14 cellular contexts compared by ENCODE assay signal in genomic region chr17:7882068-7882467, GRCh38. TPM values are rescaled to one million over a fixed set of nuclear protein-coding genes. Genes with fewer than 3 reads are reported as not detected.
DNase-seq lines count a peak whose midpoint lies in the region; ATAC-seq and TF ChIP-seq lines count a peak whose summit lies in the region.
"Had no signal": no experiment of that assay in that cellular context is flagged by ENCODE, and none has a peak within 500 bp of the region (broad histone marks: within the 10 kb centered on the region; RNA-seq: fewer than 3 reads in every experiment).

No MANE protein-coding gene starts in this region.

- H3K4me3 ChIP-seq in Karpas-422 (ENCODE audit: low read length): peak overlapping the region; percentile 61
- H3K4me3 ChIP-seq in SU-DHL-6 (ENCODE audit: insufficient read depth, low read length, poor library complexity, severe bottlenecking): peak overlapping the region; percentile 32
- no peak overlapping the region for H3K4me3 ChIP-seq in stomach smooth muscle (ENCODE audit: low read length in 2 of 2)
- no peak overlapping the region for H3K4me3 ChIP-seq in effector memory CD4-positive, alpha-beta T cell (ENCODE audit: insufficient read depth, low read depth, low read length, poor library complexity, severe bottlenecking)
- H3K4me3 ChIP-seq: GM23248, upper lobe of right lung had no signal

- H4K20me1 ChIP-seq in Karpas-422 (ENCODE audit: insufficient read depth, low read depth, low read length) (peaks cover 10% of the 10 kb centered on the region; the same call in 1 of the 2 replicates), SU-DHL-6 (ENCODE audit: low read depth, low read length) (no peaks in the 10 kb centered on the region)

- H3K27ac ChIP-seq in Karpas-422 (ENCODE audit: low read length) (peak overlapping the region; percentile 99), SU-DHL-6 (ENCODE audit: low read depth, low read length) (peak overlapping the region; percentile 85), stomach smooth muscle (ENCODE audit: low read length) (peak overlapping the region; percentile 31)
- no peak overlapping the region for H3K27ac ChIP-seq in effector memory CD4-positive, alpha-beta T cell (ENCODE audit: insufficient read depth, low read length, poor library complexity, severe bottlenecking)
- H3K27ac ChIP-seq: GM23248, upper lobe of right lung had no signal

- H3K4me1 ChIP-seq in Karpas-422 (ENCODE audit: low read length): peaks cover 65% of the 10 kb centered on the region
- peaks cover 16% of the 10 kb centered on the region for H3K4me1 ChIP-seq in stomach smooth muscle (ENCODE audit: control insufficient read depth, insufficient read depth, low read length)
- H3K4me1 ChIP-seq in effector memory CD4-positive, alpha-beta T cell (ENCODE audit: control insufficient read depth, insufficient read depth, low read length, poor library complexity, severe bottlenecking): peaks cover 7% of the 10 kb centered on the region

- H3K9ac ChIP-seq in Karpas-422 (ENCODE audit: low read length): peak overlapping the region; percentile 84
- peak overlapping the region; percentile 57 for H3K9ac ChIP-seq in SU-DHL-6 (ENCODE audit: low read length)
- no peak overlapping the region for H3K9ac ChIP-seq in stomach smooth muscle (ENCODE audit: low read length in 2 of 2)
- H3K9ac ChIP-seq: GM23248 had no signal

- H3K36me3 ChIP-seq in Karpas-422 (ENCODE audit: insufficient read depth, low read length) (peaks cover 6% of the 10 kb centered on the region; the same call in 1 of the 2 replicates), SU-DHL-6 (ENCODE audit: low read length) (peaks cover 14% of the 10 kb centered on the region), stomach smooth muscle (ENCODE audit: control insufficient read depth in 2 of 2, insufficient read depth in 2 of 2, low read length in 2 of 2) (no peaks in the 10 kb centered on the region)
- no peaks in the 10 kb centered on the region for H3K36me3 ChIP-seq in effector memory CD4-positive, alpha-beta T cell (ENCODE audit: control insufficient read depth, insufficient read depth, low read length)

- H3K27me3 ChIP-seq in Karpas-422 (ENCODE audit: low read length) (no peaks in the 10 kb centered on the region), SU-DHL-6 (ENCODE audit: low read length) (no peaks in the 10 kb centered on the region), stomach smooth muscle (ENCODE audit: control insufficient read depth in 1 of 2, insufficient read depth in 2 of 2, low read length in 2 of 2) (no peaks in the 10 kb centered on the region)
- no peaks in the 10 kb centered on the region for H3K27me3 ChIP-seq in effector memory CD4-positive, alpha-beta T cell (replicated peaks; ENCODE audit: control insufficient read depth, insufficient read depth, low read length, poor library complexity, severe bottlenecking)
- H3K27me3 ChIP-seq: upper lobe of right lung had no signal

- H3F3A ChIP-seq in SU-DHL-6 (ENCODE audit: insufficient read depth): peaks cover 54% of the 10 kb centered on the region

- H3K9me3 ChIP-seq in Karpas-422 (ENCODE audit: low read length) (no peaks in the 10 kb centered on the region), SU-DHL-6 (ENCODE audit: insufficient read depth, low read length) (no peaks in the 10 kb centered on the region), stomach smooth muscle (ENCODE audit: control insufficient read depth in 2 of 2, low read length in 2 of 2) (no peaks in the 10 kb centered on the region)
- no peaks in the 10 kb centered on the region for H3K9me3 ChIP-seq in effector memory CD4-positive, alpha-beta T cell (ENCODE audit: control insufficient read depth, low read length)
- H3K9me3 ChIP-seq: upper lobe of right lung had no signal

- H2AFZ ChIP-seq in Karpas-422 (ENCODE audit: low read length): no peak overlapping the region
- no peak overlapping the region for H2AFZ ChIP-seq in SU-DHL-6 (ENCODE audit: low read depth, low read length, severe bottlenecking)
- H2AFZ ChIP-seq: GM23248 had no signal

- peak overlapping the region; percentile 88 for H3K4me2 ChIP-seq in Karpas-422 (ENCODE audit: low read depth, low read length, poor library complexity, severe bottlenecking)
- peak overlapping the region; percentile 96 for H3K4me2 ChIP-seq in SU-DHL-6 (ENCODE audit: low read depth, low read length, poor library complexity, severe bottlenecking)

- TF ChIP-seq CTCF in SU-DHL-6 (IDR thresholded peaks at IDR 0.05; ENCODE audit: insufficient read depth, low read length, poor library complexity, severe bottlenecking): no peak

- ATAC-seq in GM19452 (IDR thresholded peaks at IDR 0.05; ENCODE audit: unreplicated experiment): no peak
- ATAC-seq: sciatic nerve, upper lobe of right lung had no signal

- H3K9me2 ChIP-seq in Karpas-422 (replicated peaks; ENCODE audit: insufficient read depth, low read length): no peaks in the 10 kb centered on the region
- H3K9me2 ChIP-seq in SU-DHL-6 (replicated peaks; ENCODE audit: insufficient read depth, low read length): no peaks in the 10 kb centered on the region

- peak; percentile 32 for DNase-seq in activated CD4-positive, alpha-beta T cell treated with anti-CD3 and anti-CD28 coated beads for 48 hours
- DNase-seq in activated CD4-positive, alpha-beta T cell treated with anti-CD3 and anti-CD28 coated beads, Interleukin-2, amount 50 U/mL, for 1 hour: no peak
- DNase-seq in Karpas-422: peak; percentile 93
- DNase-seq in effector memory CD4-positive, alpha-beta T cell: no peak
- DNase-seq in C1 segment of cervical spinal cord (lab: John Stamatoyannopoulos, UW): no peak
- DNase-seq: activated CD4-positive, alpha-beta T cell treated with anti-CD3 and anti-CD28 coated beads, Interleukin-2, amount 50 U/mL, for 4 hours; activated naive CD4-positive, alpha-beta T cell treated with anti-CD3 and anti-CD28 coated beads, Interleukin-2, amount 10 ng/mL, durations not matched to agents 7 days and 5 days; GM23248; NCI-H524 treated with DMSO at 0.1 percent for 48 hours; upper lobe of right lung had no signal

- H3K79me2 ChIP-seq in Karpas-422 (ENCODE audit: low read length) (peaks cover 29% of the 10 kb centered on the region), SU-DHL-6 (ENCODE audit: insufficient read depth, low read length) (peaks cover 25% of the 10 kb centered on the region)

RNA-seq across cellular contexts. Expression of gene CHD3, which starts 6.5 kb away (rescaled TPM):
- 191 and 346 TPM in 2 replicates for total RNA-seq in Karpas-422 (2014; rRNA removed; shearing (Covaris generic); ENCODE audit: low replicate concordance)

RNA-seq across cellular contexts. Expression of gene CYB5D1, which starts 24.3 kb away (rescaled TPM):
- total RNA-seq in Karpas-422 (2014; rRNA removed; shearing (Covaris generic); ENCODE audit: low replicate concordance): 8.5 and 10.9 TPM in 2 replicates

RNA-seq across cellular contexts. Expression of gene NAA38, which starts 24.7 kb away (rescaled TPM):
- 313 and 321 TPM in 2 replicates for total RNA-seq in Karpas-422 (2014; rRNA removed; shearing (Covaris generic); ENCODE audit: low replicate concordance)

RNA-seq across cellular contexts. Expression of gene TMEM88, which starts 27.2 kb away (rescaled TPM):
- total RNA-seq in Karpas-422 (2014; rRNA removed; shearing (Covaris generic); ENCODE audit: low replicate concordance): 0.69 and 1.4 TPM in 2 replicates
- total RNA-seq: GM23248 had no signal

RNA-seq across cellular contexts. Expression of gene RNF227, which starts 34.0 kb away (rescaled TPM):
- total RNA-seq in Karpas-422 (2014; rRNA removed; shearing (Covaris generic); ENCODE audit: low replicate concordance): 2.1 and 3.5 TPM in 2 replicates

Comparison
In these comparisons a context has a peak if more than half of its experiments do, and no peak if none do; other contexts are left out.
1. DNase-seq: peak in activated CD4-positive, alpha-beta T cell treated with anti-CD3 and anti-CD28 coated beads for 48 hours (single experiment) and Karpas-422 (single experiment); none in activated CD4-positive, alpha-beta T cell treated with anti-CD3 and anti-CD28 coated beads, Interleukin-2, amount 50 U/mL, for 1 hour (single experiment), effector memory CD4-positive, alpha-beta T cell (0 of 3) and C1 segment of cervical spinal cord (0 of 14).
2. H3K4me3 ChIP-seq: peak in Karpas-422 (single experiment) and SU-DHL-6 (single experiment); none in stomach smooth muscle (0 of 2) and effector memory CD4-positive, alpha-beta T cell (single experiment).
3. H3K9ac ChIP-seq: peak in Karpas-422 (single experiment) and SU-DHL-6 (single experiment); none in stomach smooth muscle (0 of 2).